In genomic region chr5:179836225-179837019, GRCh38 we compare ENCODE assay signal across 8 cellular contexts. TPM values are rescaled to one million over a fixed set of nuclear protein-coding genes. Genes with fewer than 3 reads are reported as not detected.
DNase-seq lines count a peak whose midpoint lies in the region; FAIRE-seq and TF ChIP-seq lines count a peak whose summit lies in the region.

No MANE protein-coding gene starts in this region.

- H3K4me3 Mint-ChIP-seq in astrocyte (ENCODE audit: unreplicated experiment) (no peak overlapping the region), glutamatergic neuron (ENCODE audit: unreplicated experiment) (no peak overlapping the region)

- FAIRE-seq in GM19239 (lab: Jason Lieb, UNC) (peak; percentile 28), RCC 7860 (lab: Jason Lieb, UNC) (no peak), astrocyte (lab: Jason Lieb, UNC) (no peak)

- H3K4me1 Mint-ChIP-seq in astrocyte (ENCODE audit: low read depth, unreplicated experiment) (peaks cover 21% of the 10 kb centered on the region), glutamatergic neuron (ENCODE audit: low read depth, unreplicated experiment) (no peaks in the 10 kb centered on the region)

- H3K27ac Mint-ChIP-seq in astrocyte (ENCODE audit: unreplicated experiment) (no peak overlapping the region), glutamatergic neuron (ENCODE audit: unreplicated experiment) (no peak overlapping the region)

- H3K27me3 ChIP-seq in astrocyte (ENCODE audit: insufficient read depth, low read length), result no peaks in the 10 kb centered on the region
- no peaks in the 10 kb centered on the region for H3K27me3 ChIP-seq in neural cell (ENCODE audit: insufficient read depth, low read depth, low read length)
- H3K27me3 ChIP-seq in tibial nerve, result no peaks in the 10 kb centered on the region

- no peak for TF ChIP-seq RAD21 in neural cell (conservative IDR thresholded peaks at IDR 0.05)

- H4K20me1 ChIP-seq in astrocyte (ENCODE audit: insufficient read depth, low read length) (peaks cover 49% of the 10 kb centered on the region), neural cell (ENCODE audit: insufficient read depth) (no peaks in the 10 kb centered on the region)

- no peaks in the 10 kb centered on the region for H3K9me2 ChIP-seq in neural cell (ENCODE audit: insufficient read depth, low read length)

- H3K9me3 ChIP-seq in astrocyte (ENCODE audit: insufficient read depth, low read depth, low read length), result no peaks in the 10 kb centered on the region
- no peaks in the 10 kb centered on the region for H3K9me3 ChIP-seq in neural cell (ENCODE audit: low read length)
- no peaks in the 10 kb centered on the region for H3K9me3 ChIP-seq in tibial nerve

- H3K4me1 ChIP-seq in astrocyte (ENCODE audit: insufficient read depth, low read length) (no peaks in the 10 kb centered on the region), tibial nerve (peaks cover 0 to 26% (median 6%) of the 10 kb centered on the region in 4 donors)

- no peak overlapping the region for H3K27ac ChIP-seq in astrocyte (ENCODE audit: low read depth, low read length)
- no peak overlapping the region for H3K27ac ChIP-seq in neural cell (ENCODE audit: low read length)
- H3K27ac ChIP-seq in tibial nerve, result peak overlapping the region in 2 of 4 donors; percentile 21 to 37

- H3K9ac ChIP-seq in astrocyte (ENCODE audit: low read length) (no peak overlapping the region), neural cell (ENCODE audit: low read length) (no peak overlapping the region)

- H2AFZ ChIP-seq in astrocyte (ENCODE audit: low read depth, low read length), result no peak overlapping the region
- no peak overlapping the region for H2AFZ ChIP-seq in neural cell (ENCODE audit: low read depth, low read length)

- peaks cover 5% of the 10 kb centered on the region for H3K79me2 ChIP-seq in astrocyte (ENCODE audit: insufficient read depth, low read length)
- no peaks in the 10 kb centered on the region for H3K79me2 ChIP-seq in neural cell (replicated peaks; ENCODE audit: insufficient read depth, low read length)

- peaks cover 38% of the 10 kb centered on the region for H3K36me3 Mint-ChIP-seq in astrocyte (ENCODE audit: low read depth, unreplicated experiment)
- H3K36me3 Mint-ChIP-seq in glutamatergic neuron (ENCODE audit: unreplicated experiment), result peaks cover 31% of the 10 kb centered on the region

- TF ChIP-seq CTCF in astrocyte (IDR thresholded peaks at IDR 0.05; ENCODE audit: insufficient read depth, low read depth, low read length) (no peak), neural cell (IDR thresholded peaks at IDR 0.05; ENCODE audit: poor library complexity, severe bottlenecking) (no peak), glutamatergic neuron (IDR thresholded peaks at IDR 0.05; ENCODE audit: partially characterized antibody, unreplicated experiment) (no peak), tibial nerve (IDR thresholded peaks at IDR 0.05) (no peak)

- 83 to 89% methylated on average over 18 to 19 of the region's 19 CpGs for WGBS in tibial nerve, 2 donors

- TF ChIP-seq EP300 in neural cell (conservative IDR thresholded peaks at IDR 0.05; ENCODE audit: poor library complexity, severe bottlenecking) (no peak), tibial nerve (IDR thresholded peaks at IDR 0.05) (peak in 1 of 2 donors; percentile 43)

- H3K4me3 ChIP-seq in astrocyte (ENCODE audit: insufficient read depth, low read depth, low read length) (no peak overlapping the region), neural cell (ENCODE audit: low read length) (no peak overlapping the region), tibial nerve (no peak overlapping the region)

- H3K27me3 Mint-ChIP-seq in astrocyte (ENCODE audit: low read depth, unreplicated experiment) (no peaks in the 10 kb centered on the region), glutamatergic neuron (ENCODE audit: unreplicated experiment) (peaks cover 6% of the 10 kb centered on the region)

- H3K36me3 ChIP-seq in astrocyte (ENCODE audit: insufficient read depth, low read length) (peaks cover 35% of the 10 kb centered on the region), neural cell (ENCODE audit: insufficient read depth, low read length) (peaks cover 4% of the 10 kb centered on the region), tibial nerve (peaks cover 9 to 97% (median 50%) of the 10 kb centered on the region in 3 donors)

- DNase-seq in GM19239 (ENCODE audit: insufficient read length, low spot score) (no peak), RCC 7860 (ENCODE audit: low spot score) (peak; percentile 54), astrocyte (ENCODE audit: low read depth) (peak; percentile 25), glutamatergic neuron (no peak), NCI-H524 treated with DMSO at 0.1 percent for 48 hours (lab: John Stamatoyannopoulos, UW) (no peak), NCI-H2171 (lab: John Stamatoyannopoulos, UW) (no peak), tibial nerve (ENCODE audit: low spot score in 2 of 2) (no peak)

- no peaks in the 10 kb centered on the region for H3F3A ChIP-seq in neural cell (ENCODE audit: insufficient read depth, low read length, poor library complexity, severe bottlenecking)

- H3K9me3 Mint-ChIP-seq in astrocyte (ENCODE audit: unreplicated experiment) (no peaks in the 10 kb centered on the region), glutamatergic neuron (ENCODE audit: unreplicated experiment) (peaks cover 8% of the 10 kb centered on the region)

- H3K4me2 ChIP-seq in astrocyte (ENCODE audit: low read length) (no peak overlapping the region), neural cell (ENCODE audit: low read length) (no peak overlapping the region)

- TF ChIP-seq POLR2A in tibial nerve (IDR thresholded peaks at IDR 0.05), result no peak

TF ChIP-seq in neural cell, 6 proteins besides CTCF, POLR2A, EP300 and RAD21:
- peak; percentile 37 for TF ChIP-seq POLR2AphosphoS5 (IDR thresholded peaks at IDR 0.05)
- TF ChIP-seq, protein P1, sequence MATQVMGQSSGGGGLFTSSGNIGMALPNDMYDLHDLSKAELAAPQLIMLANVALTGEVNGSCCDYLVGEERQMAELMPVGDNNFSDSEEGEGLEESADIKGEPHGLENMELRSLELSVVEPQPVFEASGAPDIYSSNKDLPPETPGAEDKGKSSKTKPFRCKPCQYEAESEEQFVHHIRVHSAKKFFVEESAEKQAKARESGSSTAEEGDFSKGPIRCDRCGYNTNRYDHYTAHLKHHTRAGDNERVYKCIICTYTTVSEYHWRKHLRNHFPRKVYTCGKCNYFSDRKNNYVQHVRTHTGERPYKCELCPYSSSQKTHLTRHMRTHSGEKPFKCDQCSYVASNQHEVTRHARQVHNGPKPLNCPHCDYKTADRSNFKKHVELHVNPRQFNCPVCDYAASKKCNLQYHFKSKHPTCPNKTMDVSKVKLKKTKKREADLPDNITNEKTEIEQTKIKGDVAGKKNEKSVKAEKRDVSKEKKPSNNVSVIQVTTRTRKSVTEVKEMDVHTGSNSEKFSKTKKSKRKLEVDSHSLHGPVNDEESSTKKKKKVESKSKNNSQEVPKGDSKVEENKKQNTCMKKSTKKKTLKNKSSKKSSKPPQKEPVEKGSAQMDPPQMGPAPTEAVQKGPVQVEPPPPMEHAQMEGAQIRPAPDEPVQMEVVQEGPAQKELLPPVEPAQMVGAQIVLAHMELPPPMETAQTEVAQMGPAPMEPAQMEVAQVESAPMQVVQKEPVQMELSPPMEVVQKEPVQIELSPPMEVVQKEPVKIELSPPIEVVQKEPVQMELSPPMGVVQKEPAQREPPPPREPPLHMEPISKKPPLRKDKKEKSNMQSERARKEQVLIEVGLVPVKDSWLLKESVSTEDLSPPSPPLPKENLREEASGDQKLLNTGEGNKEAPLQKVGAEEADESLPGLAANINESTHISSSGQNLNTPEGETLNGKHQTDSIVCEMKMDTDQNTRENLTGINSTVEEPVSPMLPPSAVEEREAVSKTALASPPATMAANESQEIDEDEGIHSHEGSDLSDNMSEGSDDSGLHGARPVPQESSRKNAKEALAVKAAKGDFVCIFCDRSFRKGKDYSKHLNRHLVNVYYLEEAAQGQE (IDR thresholded peaks at IDR 0.05; ENCODE audit: borderline replicate concordance), result no peak

RNA-seq across cellular contexts. Expression of gene SQSTM1, which starts 15.7 kb away (rescaled TPM):
- total RNA-seq in astrocyte (215 and 262 TPM in 2 replicates), glutamatergic neuron (ENCODE audit: unreplicated experiment) (97.0 TPM), tibial nerve (100 to 1,000 TPM; 408 to 463 (median 452) TPM)
- 64.5 and 77.6 TPM in 2 replicates for polyA plus RNA-seq in neural cell
- 66.7 and 79.6 TPM in 2 replicates for polyA minus RNA-seq in neural cell

RNA-seq across cellular contexts. Expression of gene MRNIP, which starts 22.2 kb away (rescaled TPM):
- 19.9 and 20.7 TPM in 2 replicates for total RNA-seq in astrocyte
- 121 and 155 TPM in 2 replicates for polyA plus RNA-seq in neural cell
- polyA minus RNA-seq in neural cell, result 56.0 and 59.3 TPM in 2 replicates
- 60.2 TPM for total RNA-seq in glutamatergic neuron (ENCODE audit: unreplicated experiment)
- 10 to 100 TPM; 48.5 to 82.4 (median 63.2) TPM for total RNA-seq in tibial nerve

RNA-seq across cellular contexts. Expression of gene MGAT4B, which starts 29.8 kb away (rescaled TPM):
- total RNA-seq in astrocyte (179 and 193 TPM in 2 replicates), glutamatergic neuron (ENCODE audit: unreplicated experiment) (140 TPM), tibial nerve (100 to 1,000 TPM in 1 of 4 donors, 10 to 100 TPM in 3; 52.7 to 153 (median 91.0) TPM)
- 70.6 and 83.7 TPM in 2 replicates for polyA plus RNA-seq in neural cell
- 46.0 and 56.5 TPM in 2 replicates for polyA minus RNA-seq in neural cell

RNA-seq across cellular contexts. Expression of gene LTC4S, which starts 42.6 kb away (rescaled TPM):
- total RNA-seq in astrocyte, result 1.2 and 1.3 TPM in 2 replicates
- 5.9 TPM in 1 of 2 replicates, not detected in the other for polyA plus RNA-seq in neural cell
- not detected in 2 replicates for polyA minus RNA-seq in neural cell
- total RNA-seq in glutamatergic neuron (ENCODE audit: unreplicated experiment), result 0.91 TPM
- 10 to 100 TPM in 2 of 4 donors, 1 to 10 TPM in 2; 7.6 to 38.6 (median 18.4) TPM for total RNA-seq in tibial nerve

Comparison
In these comparisons a context has a peak if more than half of its experiments do, and no peak if none do; other contexts are left out.
1. DNase-seq: peak in RCC 7860 (single experiment) and astrocyte (single experiment); none in GM19239 (single experiment), glutamatergic neuron (single experiment), NCI-H524 treated with DMSO at 0.1 percent for 48 hours (single experiment), NCI-H2171 (single experiment) and tibial nerve (0 of 2).